Comparison of ENCODE assay signal across 8 cellular contexts in the genomic region with DNA sequence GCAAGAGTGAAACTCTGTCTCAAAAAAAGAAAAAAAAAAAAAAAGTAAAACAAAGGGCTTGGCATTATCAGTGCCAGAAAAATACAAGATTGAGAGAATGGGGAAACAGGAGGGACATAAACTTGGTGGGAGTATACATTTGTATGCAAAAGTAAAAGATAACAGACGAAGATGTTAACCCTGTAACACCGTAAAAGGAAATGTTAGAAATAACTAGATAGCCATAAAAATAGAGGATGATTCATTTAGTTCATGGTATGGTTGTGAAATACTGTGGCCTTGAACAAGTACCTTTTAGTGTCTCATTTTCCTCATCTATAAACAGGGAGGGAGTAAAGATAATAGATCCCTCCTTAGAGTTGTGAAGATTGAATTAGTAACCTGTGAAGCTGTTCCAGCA. TPM values are rescaled to one million over a fixed set of nuclear protein-coding genes. Genes with fewer than 3 reads are reported as not detected.
A peak's percentile ranks its signal among the peaks of the same experiment; 100 is the strongest.
DNase-seq lines count a peak whose midpoint lies in the region; TF ChIP-seq lines count a peak whose summit lies in the region.

No MANE protein-coding gene starts in this region.

- no peak overlapping the region for H3K4me3 ChIP-seq in AG04449 (ENCODE audit: low read depth, low read length)
- H3K4me3 ChIP-seq in SK-N-MC, result no peak overlapping the region
- H3K4me3 ChIP-seq in foreskin fibroblast (ENCODE audit: low read depth in 1 of 2, low read length in 2 of 2), result no peak overlapping the region

- no peaks in the 10 kb centered on the region for H3K36me3 Mint-ChIP-seq in glutamatergic neuron (ENCODE audit: unreplicated experiment)

- TF ChIP-seq CTCF in AG04449 (IDR thresholded peaks at IDR 0.05; ENCODE audit: insufficient read depth, low read length, missing control alignments) (no peak), GM20000 (IDR thresholded peaks at IDR 0.05; ENCODE audit: extremely low read depth, missing control alignments) (no peak), foreskin fibroblast (IDR thresholded peaks at IDR 0.05; ENCODE audit: low read depth, low read length) (no peak), glutamatergic neuron (IDR thresholded peaks at IDR 0.05; ENCODE audit: partially characterized antibody, unreplicated experiment) (no peak)

- peak overlapping the region; percentile 35; the same call in 1 of the 2 replicates for H3K27ac ChIP-seq in SK-N-MC

- peaks cover 5% of the 10 kb centered on the region for H3K9me3 Mint-ChIP-seq in glutamatergic neuron (ENCODE audit: unreplicated experiment)

- H3K36me3 ChIP-seq in SK-N-MC (ENCODE audit: insufficient read depth, low read length), result peaks cover 81% of the 10 kb centered on the region

- POLR2A ChIA-PET in AG04449 (lab: Yijun Ruan, JAX), result no interaction called here

- no peaks in the 10 kb centered on the region for H3K27me3 Mint-ChIP-seq in glutamatergic neuron (ENCODE audit: unreplicated experiment)

- H3K4me1 Mint-ChIP-seq in glutamatergic neuron (ENCODE audit: low read depth, unreplicated experiment), result peaks cover 3% of the 10 kb centered on the region

- no peak overlapping the region for H3K9ac ChIP-seq in SK-N-MC (ENCODE audit: insufficient read length)

- no peak overlapping the region for H3K27ac Mint-ChIP-seq in glutamatergic neuron (ENCODE audit: unreplicated experiment)

- CTCF ChIA-PET in AG04449 (lab: Yijun Ruan, JAX), result no interaction called here

- no peaks in the 10 kb centered on the region for H3K9me3 ChIP-seq in SK-N-MC (ENCODE audit: low read depth, low read length)

- DNase-seq in AG04449 (ENCODE audit: low read depth, low spot score) (peak; percentile 60), GM20000 (ENCODE audit: low spot score) (peak; percentile 49), SK-N-MC (ENCODE audit: low read depth, low spot score) (no peak), foreskin fibroblast (peak; percentile 72 to 80), occipital lobe (lab: John Stamatoyannopoulos, UW) (no peak), hypothalamus (lab: John Stamatoyannopoulos, UW) (no peak), glutamatergic neuron (no peak), cerebellum (ENCODE audit: low spot score) (no peak)

- H3K4me3 Mint-ChIP-seq in glutamatergic neuron (ENCODE audit: unreplicated experiment), result no peak overlapping the region

RNA-seq across cellular contexts. Expression of gene ATP2A2, which starts 33.3 kb away (rescaled TPM):
- total RNA-seq in occipital lobe, result 161 TPM
- 269 TPM for total RNA-seq in glutamatergic neuron (ENCODE audit: unreplicated experiment)
- total RNA-seq in cerebellum, result 156 TPM

Comparison
In these comparisons a context has a peak if more than half of its experiments do, and no peak if none do; other contexts are left out.
1. DNase-seq: peak in AG04449 (single experiment), GM20000 (single experiment) and foreskin fibroblast (2 of 2); none in SK-N-MC (single experiment), occipital lobe (single experiment), hypothalamus (0 of 51), glutamatergic neuron (single experiment) and cerebellum (single experiment).